1 cellular context compared by ENCODE assay signal in genomic region chr20:58886546-58886945, GRCh38.
TF ChIP-seq lines count a peak whose summit lies in the region.

No MANE protein-coding gene starts in this region.

TF ChIP-seq in GM12878, 131 proteins besides CTCF, POLR2A, EP300 and RAD21:
- TF ChIP-seq PKNOX1 (IDR thresholded peaks at IDR 0.05) (peak; percentile 50; the same call in 1 of the 2 replicates), NR2F1 (conservative IDR thresholded peaks at IDR 0.05) (peak; percentile 91), TCF12 (IDR thresholded peaks at IDR 0.05; ENCODE audit: low read depth, low read length) (no peak), JUNB (IDR thresholded peaks at IDR 0.05) (0 out of 2 replicates have a peak, but pooled peaks have one; percentile 24), SREBF2 (IDR thresholded peaks at IDR 0.05; ENCODE audit: low read length) (no peak), ZNF384 (IDR thresholded peaks at IDR 0.05; ENCODE audit: borderline replicate concordance, low read depth, low read length) (0 out of 2 replicates have a peak, but pooled peaks have one; percentile 48), BHLHE40 (IDR thresholded peaks at IDR 0.05; ENCODE audit: borderline replicate concordance in 1 of 2, low read depth in 2 of 2, low read length in 1 of 2) (0 out of 4 replicates have a peak, but pooled peaks of 1 of the 2 experiments have one; percentile 27), RB1 (IDR thresholded peaks at IDR 0.05; ENCODE audit: borderline replicate concordance) (no peak), YBX1 (IDR thresholded peaks at IDR 0.05) (no peak), IKZF2 (IDR thresholded peaks at IDR 0.05) (0 out of 4 replicates have a peak, but pooled peaks of 1 of the 2 experiments have one; percentile 10), RUNX3 (IDR thresholded peaks at IDR 0.05; ENCODE audit: low read length) (peak; percentile 86), MTA2 (IDR thresholded peaks at IDR 0.05; ENCODE audit: low read depth) (peak; percentile 57)
- TF ChIP-seq, protein P1, sequence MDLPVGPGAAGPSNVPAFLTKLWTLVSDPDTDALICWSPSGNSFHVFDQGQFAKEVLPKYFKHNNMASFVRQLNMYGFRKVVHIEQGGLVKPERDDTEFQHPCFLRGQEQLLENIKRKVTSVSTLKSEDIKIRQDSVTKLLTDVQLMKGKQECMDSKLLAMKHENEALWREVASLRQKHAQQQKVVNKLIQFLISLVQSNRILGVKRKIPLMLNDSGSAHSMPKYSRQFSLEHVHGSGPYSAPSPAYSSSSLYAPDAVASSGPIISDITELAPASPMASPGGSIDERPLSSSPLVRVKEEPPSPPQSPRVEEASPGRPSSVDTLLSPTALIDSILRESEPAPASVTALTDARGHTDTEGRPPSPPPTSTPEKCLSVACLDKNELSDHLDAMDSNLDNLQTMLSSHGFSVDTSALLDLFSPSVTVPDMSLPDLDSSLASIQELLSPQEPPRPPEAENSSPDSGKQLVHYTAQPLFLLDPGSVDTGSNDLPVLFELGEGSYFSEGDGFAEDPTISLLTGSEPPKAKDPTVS (IDR thresholded peaks at IDR 0.05; ENCODE audit: low read depth, low read length): no peak
